7 cellular contexts compared by ENCODE assay signal in the genomic region with DNA sequence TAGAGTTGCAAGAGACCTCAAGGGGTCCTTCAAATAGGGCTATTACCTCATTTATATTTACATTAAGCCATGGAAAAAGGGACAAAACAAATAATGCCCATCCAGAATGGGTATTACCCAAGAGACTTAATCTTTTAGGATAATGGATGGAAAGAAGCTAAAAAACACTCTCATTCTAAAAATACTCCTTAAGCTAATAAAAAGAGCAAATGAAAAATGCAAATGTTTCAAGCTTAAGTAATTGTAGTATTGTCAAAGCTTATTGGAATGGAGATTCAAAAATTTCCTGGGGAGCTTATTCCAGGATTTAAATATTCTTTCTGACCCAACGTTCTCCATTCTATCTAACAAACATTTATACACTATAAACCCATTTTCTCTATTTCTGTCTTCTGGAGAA.
"Had no signal": no experiment of that assay in that cellular context is flagged by ENCODE, and none has a peak within 500 bp of the region (broad histone marks: within the 10 kb centered on the region; RNA-seq: fewer than 3 reads in every experiment).

No MANE protein-coding gene starts in this region.

- H3K27ac Mint-ChIP-seq: IgD-negative memory B cell had no signal

- H3K27me3 Mint-ChIP-seq: IgD-negative memory B cell had no signal

- H3K27ac ChIP-seq: HL-60 had no signal

- H3K4me3 ChIP-seq: K562 had no signal

- DNase-seq: IMR-90, KBM-7 had no signal

- FAIRE-seq: HepG2, HTR-8/SVneo, K562 had no signal

- ATAC-seq: HepG2, K562 had no signal

- H3K4me3 Mint-ChIP-seq: IgD-negative memory B cell had no signal

- H3K4me1 Mint-ChIP-seq: IgD-negative memory B cell had no signal
